In genomic region chr18:79457652-79458051, GRCh38 we compare ENCODE assay signal across 1 cellular context.
TF ChIP-seq lines count a peak whose summit lies in the region.

No MANE protein-coding gene starts in this region.

TF ChIP-seq in GM23338, 12 proteins besides CTCF, POLR2A, EP300 and RAD21 (continued from another document):
- TF ChIP-seq, protein P1, sequence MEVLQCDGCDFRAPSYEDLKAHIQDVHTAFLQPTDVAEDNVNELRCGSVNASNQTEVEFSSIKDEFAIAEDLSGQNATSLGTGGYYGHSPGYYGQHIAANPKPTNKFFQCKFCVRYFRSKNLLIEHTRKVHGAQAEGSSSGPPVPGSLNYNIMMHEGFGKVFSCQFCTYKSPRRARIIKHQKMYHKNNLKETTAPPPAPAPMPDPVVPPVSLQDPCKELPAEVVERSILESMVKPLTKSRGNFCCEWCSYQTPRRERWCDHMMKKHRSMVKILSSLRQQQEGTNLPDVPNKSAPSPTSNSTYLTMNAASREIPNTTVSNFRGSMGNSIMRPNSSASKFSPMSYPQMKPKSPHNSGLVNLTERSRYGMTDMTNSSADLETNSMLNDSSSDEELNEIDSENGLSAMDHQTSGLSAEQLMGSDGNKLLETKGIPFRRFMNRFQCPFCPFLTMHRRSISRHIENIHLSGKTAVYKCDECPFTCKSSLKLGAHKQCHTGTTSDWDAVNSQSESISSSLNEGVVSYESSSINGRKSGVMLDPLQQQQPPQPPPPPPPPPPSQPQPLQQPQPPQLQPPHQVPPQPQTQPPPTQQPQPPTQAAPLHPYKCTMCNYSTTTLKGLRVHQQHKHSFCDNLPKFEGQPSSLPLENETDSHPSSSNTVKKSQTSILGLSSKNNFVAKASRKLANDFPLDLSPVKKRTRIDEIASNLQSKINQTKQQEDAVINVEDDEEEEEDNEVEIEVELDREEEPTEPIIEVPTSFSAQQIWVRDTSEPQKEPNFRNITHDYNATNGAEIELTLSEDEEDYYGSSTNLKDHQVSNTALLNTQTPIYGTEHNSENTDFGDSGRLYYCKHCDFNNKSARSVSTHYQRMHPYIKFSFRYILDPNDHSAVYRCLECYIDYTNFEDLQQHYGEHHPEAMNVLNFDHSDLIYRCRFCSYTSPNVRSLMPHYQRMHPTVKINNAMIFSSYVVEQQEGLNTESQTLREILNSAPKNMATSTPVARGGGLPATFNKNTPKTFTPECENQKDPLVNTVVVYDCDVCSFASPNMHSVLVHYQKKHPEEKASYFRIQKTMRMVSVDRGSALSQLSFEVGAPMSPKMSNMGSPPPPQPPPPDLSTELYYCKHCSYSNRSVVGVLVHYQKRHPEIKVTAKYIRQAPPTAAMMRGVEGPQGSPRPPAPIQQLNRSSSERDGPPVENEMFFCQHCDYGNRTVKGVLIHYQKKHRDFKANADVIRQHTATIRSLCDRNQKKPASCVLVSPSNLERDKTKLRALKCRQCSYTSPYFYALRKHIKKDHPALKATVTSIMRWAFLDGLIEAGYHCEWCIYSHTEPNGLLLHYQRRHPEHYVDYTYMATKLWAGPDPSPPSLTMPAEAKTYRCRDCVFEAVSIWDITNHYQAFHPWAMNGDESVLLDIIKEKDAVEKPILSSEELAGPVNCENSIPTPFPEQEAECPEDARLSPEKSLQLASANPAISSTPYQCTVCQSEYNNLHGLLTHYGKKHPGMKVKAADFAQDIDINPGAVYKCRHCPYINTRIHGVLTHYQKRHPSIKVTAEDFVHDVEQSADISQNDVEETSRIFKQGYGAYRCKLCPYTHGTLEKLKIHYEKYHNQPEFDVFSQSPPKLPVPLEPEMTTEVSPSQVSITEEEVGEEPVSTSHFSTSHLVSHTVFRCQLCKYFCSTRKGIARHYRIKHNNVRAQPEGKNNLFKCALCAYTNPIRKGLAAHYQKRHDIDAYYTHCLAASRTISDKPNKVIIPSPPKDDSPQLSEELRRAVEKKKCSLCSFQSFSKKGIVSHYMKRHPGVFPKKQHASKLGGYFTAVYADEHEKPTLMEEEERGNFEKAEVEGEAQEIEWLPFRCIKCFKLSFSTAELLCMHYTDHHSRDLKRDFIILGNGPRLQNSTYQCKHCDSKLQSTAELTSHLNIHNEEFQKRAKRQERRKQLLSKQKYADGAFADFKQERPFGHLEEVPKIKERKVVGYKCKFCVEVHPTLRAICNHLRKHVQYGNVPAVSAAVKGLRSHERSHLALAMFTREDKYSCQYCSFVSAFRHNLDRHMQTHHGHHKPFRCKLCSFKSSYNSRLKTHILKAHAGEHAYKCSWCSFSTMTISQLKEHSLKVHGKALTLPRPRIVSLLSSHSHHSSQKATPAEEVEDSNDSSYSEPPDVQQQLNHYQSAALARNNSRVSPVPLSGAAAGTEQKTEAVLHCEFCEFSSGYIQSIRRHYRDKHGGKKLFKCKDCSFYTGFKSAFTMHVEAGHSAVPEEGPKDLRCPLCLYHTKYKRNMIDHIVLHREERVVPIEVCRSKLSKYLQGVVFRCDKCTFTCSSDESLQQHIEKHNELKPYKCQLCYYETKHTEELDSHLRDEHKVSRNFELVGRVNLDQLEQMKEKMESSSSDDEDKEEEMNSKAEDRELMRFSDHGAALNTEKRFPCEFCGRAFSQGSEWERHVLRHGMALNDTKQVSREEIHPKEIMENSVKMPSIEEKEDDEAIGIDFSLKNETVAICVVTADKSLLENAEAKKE (CRISPR knock-in tag; IDR thresholded peaks at IDR 0.05) = no peak
